8 cellular contexts compared by ENCODE assay signal in the genomic region with DNA sequence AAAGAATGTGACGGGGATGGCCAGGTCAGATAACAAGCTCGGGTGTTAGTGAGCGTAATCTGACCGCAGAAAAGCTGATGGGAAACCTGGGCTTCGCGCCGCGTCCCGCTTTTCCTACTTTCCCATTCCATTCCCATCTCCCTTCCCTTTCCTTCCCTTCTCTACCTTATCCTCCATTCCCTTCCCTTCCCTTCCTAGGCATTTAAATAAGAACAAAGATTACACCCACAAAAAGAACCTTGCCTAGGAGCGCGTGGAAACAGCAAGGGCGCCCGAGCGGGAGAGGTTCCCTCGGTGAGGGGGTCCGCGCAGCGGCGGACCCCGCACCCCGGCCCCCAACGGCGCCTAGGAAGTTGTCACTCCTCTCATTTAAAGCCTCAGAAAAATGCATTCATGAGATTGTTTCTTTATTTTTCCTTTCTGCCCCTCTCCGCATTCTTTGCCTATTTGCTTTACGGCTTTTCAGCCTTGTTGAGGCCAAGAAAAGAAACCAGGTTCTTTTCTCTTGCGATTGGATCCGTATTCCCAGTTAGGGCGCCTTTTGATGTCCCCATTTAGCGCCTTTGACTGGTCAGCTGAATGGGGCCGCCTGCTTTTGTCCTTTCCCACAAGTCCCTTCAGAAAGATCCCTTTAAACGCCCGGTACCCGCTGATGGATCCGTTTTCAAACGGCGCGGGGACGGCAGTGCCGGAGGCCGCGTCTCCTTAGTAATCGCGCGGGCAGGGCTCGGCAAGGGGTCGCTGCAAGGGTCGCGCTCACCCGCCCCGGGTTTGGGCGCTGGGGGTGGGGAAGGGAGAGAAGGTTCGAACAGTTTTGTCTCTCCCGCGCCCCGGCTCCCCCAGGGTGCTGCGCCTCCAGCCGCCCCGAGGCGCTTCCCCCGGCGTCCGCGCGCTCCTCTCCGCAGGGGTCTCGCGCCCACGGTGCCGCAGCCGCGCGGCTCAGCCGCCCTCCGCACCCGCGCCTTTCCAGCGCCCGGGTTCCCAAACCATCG. TPM values are rescaled to one million over a fixed set of nuclear protein-coding genes. Genes with fewer than 3 reads are reported as not detected.
DNase-seq lines count a peak whose midpoint lies in the region; ATAC-seq and TF ChIP-seq lines count a peak whose summit lies in the region.

No MANE protein-coding gene starts in this region.

- no peak overlapping the region for H3K9ac ChIP-seq in mesendoderm (ENCODE audit: low read length)

- no peak overlapping the region for H3K4ac ChIP-seq in mesendoderm (ENCODE audit: low read depth, low read length)

- intact Hi-C loops in heart right ventricle (cut with DNase I) (loop anchor here in 8 of 10 donors (5.0 to 10.0 kb wide), 6 partner anchors 189 to 626 kb away; a partner anchor contains a TSS), left cardiac atrium (cut with DNase I) (loop anchor here (5.0 to 10.0 kb wide), 3 partner anchors 189 to 599 kb away; no protein-coding TSS in a partner anchor)

- ATAC-seq in heart right ventricle: peak in 1 of 8 donors; percentile 8
- ATAC-seq in left cardiac atrium: no peak
- no peak for ATAC-seq in upper lobe of left lung (ENCODE audit: low FRiP score in 2 of 2)
- no peak for ATAC-seq in GM21381 (IDR thresholded peaks at IDR 0.05; ENCODE audit: unreplicated experiment)

- H2AK5ac ChIP-seq in mesendoderm (ENCODE audit: low read length): no peak overlapping the region

- no peak overlapping the region for H4K5ac ChIP-seq in mesendoderm (ENCODE audit: low read length)

- H3K79me1 ChIP-seq in mesendoderm (ENCODE audit: low read length): no peaks in the 10 kb centered on the region

- no peak overlapping the region for H3K18ac ChIP-seq in mesendoderm (ENCODE audit: low read length)

- no peaks in the 10 kb centered on the region for H3K79me2 ChIP-seq in mesendoderm (ENCODE audit: control insufficient read depth, insufficient read depth, low read length)

- WGBS in heart right ventricle, 2 donors: 2 to 3% methylated on average over 68 to 79 of the region's 79 CpGs
- no CpG with 5 or more reads among the region's 79 CpGs for WGBS in mesendoderm (ENCODE audit: extremely low coverage, insufficient coverage, low lambda C conversion rate)
- 3 to 5% methylated on average over 39 to 79 of the region's 79 CpGs for WGBS in upper lobe of left lung, 2 donors

- H3K27me3 ChIP-seq in heart right ventricle (peaks cover 15 to 99% (median 95%) of the 10 kb centered on the region in 7 donors), mesendoderm (ENCODE audit: insufficient read depth, low read length, poor library complexity) (peaks cover 70% of the 10 kb centered on the region), upper lobe of left lung (peaks cover 0 to 53% (median 29%) of the 10 kb centered on the region in 4 donors)

- H3K27ac ChIP-seq in heart right ventricle (no peak overlapping the region), mesendoderm (ENCODE audit: low read depth, low read length) (no peak overlapping the region), upper lobe of left lung (no peak overlapping the region)

- no peak overlapping the region for H2BK5ac ChIP-seq in mesendoderm (ENCODE audit: low read length)

- no peak overlapping the region for H3K23ac ChIP-seq in mesendoderm (ENCODE audit: low read length)

- H3K4me1 ChIP-seq in heart right ventricle: peaks cover 8 to 37% (median 28%) of the 10 kb centered on the region in 9 donors
- H3K4me1 ChIP-seq in mesendoderm (ENCODE audit: control insufficient read depth, low read depth, low read length): no peaks in the 10 kb centered on the region
- peaks cover 24 to 36% (median 29%) of the 10 kb centered on the region in 4 donors for H3K4me1 ChIP-seq in upper lobe of left lung

- no peak overlapping the region for H2BK120ac ChIP-seq in mesendoderm (ENCODE audit: low read depth, low read length)

- H3K4me3 ChIP-seq in heart right ventricle (peak overlapping the region; percentile 16 to 48 (median 40)), cardiac fibroblast (replicated peaks in 1 of 2; ENCODE audit: low read depth in 2 of 2, low read length in 2 of 2) (peak overlapping the region in 1 of 2 donors; percentile 12), mesendoderm (ENCODE audit: low read length) (no peak overlapping the region), upper lobe of left lung (peak overlapping the region; percentile 2 to 47 (median 36))

- TF ChIP-seq CTCF in heart right ventricle (IDR thresholded peaks at IDR 0.05) (no peak), cardiac fibroblast (IDR thresholded peaks at IDR 0.05; ENCODE audit: low read depth, low read length) (no peak), upper lobe of left lung (IDR thresholded peaks at IDR 0.05) (no peak)

- H2BK15ac ChIP-seq in mesendoderm (replicated peaks; ENCODE audit: low read depth): no peak overlapping the region

- DNase-seq in heart right ventricle (no peak), left cardiac atrium (no peak), cardiac fibroblast (ENCODE audit: low read depth in 2 of 2) (peak; percentile 6 to 11), mesendoderm (peak; percentile 49), upper lobe of left lung (peak in 1 of 2 donors; percentile 81), COLO829 (ENCODE audit: low spot score) (no peak), NCI-H1436 treated with DMSO at 0.1 percent for 48 hours (lab: John Stamatoyannopoulos, UW) (no peak)

- no peak overlapping the region for H4K8ac ChIP-seq in mesendoderm (ENCODE audit: low read depth, low read length)

- TF ChIP-seq POLR2A in upper lobe of left lung (IDR thresholded peaks at IDR 0.05): no peak

- no peaks in the 10 kb centered on the region for H3K9me3 ChIP-seq in heart right ventricle
- H3K9me3 ChIP-seq in upper lobe of left lung: no peaks in the 10 kb centered on the region

- no peak for TF ChIP-seq EP300 in upper lobe of left lung (IDR thresholded peaks at IDR 0.05)

- no peak overlapping the region for H3K4me2 ChIP-seq in mesendoderm (ENCODE audit: low read length)

- H3K56ac ChIP-seq in mesendoderm (ENCODE audit: low read length): no peak overlapping the region

- H3K36me3 ChIP-seq in heart right ventricle: no peaks in the 10 kb centered on the region
- H3K36me3 ChIP-seq in mesendoderm (ENCODE audit: control insufficient read depth, insufficient read depth, low read length): no peaks in the 10 kb centered on the region
- no peaks in the 10 kb centered on the region for H3K36me3 ChIP-seq in upper lobe of left lung

RNA-seq across cellular contexts. Expression of a gene that starts 54.1 kb away (rescaled TPM):
- 10 to 100 TPM; 22.8 to 31.2 (median 27.0) TPM for total RNA-seq in heart right ventricle
- 1 to 10 TPM; 4.7 to 8.7 TPM for polyA plus RNA-seq in heart right ventricle
- 10 to 100 TPM; 27.2 to 34.7 TPM for total RNA-seq in left cardiac atrium
- polyA plus RNA-seq in mesendoderm (2013, experiment 1 of 2): 71.1 TPM
- polyA plus RNA-seq in mesendoderm (2013, experiment 2 of 2): 72.8 TPM
- 10 to 100 TPM; 14.7 to 68.9 (median 46.9) TPM for total RNA-seq in upper lobe of left lung

Comparison
In these comparisons a context has a peak if more than half of its experiments do, and no peak if none do; other contexts are left out.
1. DNase-seq: peak in cardiac fibroblast (2 of 2) and mesendoderm (single experiment); none in heart right ventricle (0 of 2), left cardiac atrium (single experiment), COLO829 (single experiment) and NCI-H1436 treated with DMSO at 0.1 percent for 48 hours (single experiment).